ENCODE assay signal across 1 cellular context in the genomic region with DNA sequence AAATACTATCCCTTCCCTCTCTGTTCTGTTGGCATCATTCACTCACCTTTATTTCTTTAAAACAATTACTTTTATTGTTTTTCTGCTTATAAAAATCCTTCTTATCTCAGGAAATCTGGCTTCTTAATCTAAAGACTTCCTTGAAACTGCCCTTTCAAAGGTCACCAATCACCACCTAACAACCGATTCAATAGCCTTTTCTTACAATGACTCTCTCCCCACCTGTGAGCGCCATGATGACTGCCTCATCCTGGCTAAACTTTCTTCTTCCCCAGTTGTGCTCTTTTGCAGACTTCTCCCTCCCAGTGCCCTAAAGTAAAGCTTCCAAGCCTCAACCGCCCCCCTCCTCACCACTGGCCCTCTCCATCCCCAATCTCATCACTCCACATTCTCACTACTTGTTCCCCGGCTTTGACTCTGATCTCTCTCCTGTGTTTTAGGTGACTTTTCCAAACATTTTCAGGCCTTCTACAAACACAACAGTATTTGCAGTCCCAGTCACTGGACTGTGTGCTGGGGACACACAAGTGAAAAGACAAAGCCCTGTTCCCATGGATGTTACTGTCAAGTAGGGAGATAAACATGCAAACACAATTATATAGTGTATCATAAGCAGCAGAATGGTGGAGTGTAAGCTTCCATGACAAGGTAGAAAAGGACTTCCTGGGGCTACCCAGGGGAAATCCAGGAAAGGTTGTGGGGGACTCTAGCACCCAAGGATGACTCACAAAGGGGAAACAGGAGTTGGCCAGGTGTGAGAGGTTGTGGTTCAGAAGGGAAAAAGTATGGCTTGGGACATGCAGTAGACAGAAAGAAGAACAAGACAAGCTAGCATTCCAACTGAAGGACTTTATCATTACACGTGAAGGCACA.
TF ChIP-seq lines count a peak whose summit lies in the region.

No MANE protein-coding gene starts in this region.

TF ChIP-seq in H1, 55 proteins besides CTCF, POLR2A, EP300 and RAD21:
- TF ChIP-seq YY1 (IDR thresholded peaks at IDR 0.05; ENCODE audit: low read depth, low read length), result 0 out of 2 replicates have a peak, but pooled peaks have one; percentile 53
- TF ChIP-seq, protein P1, sequence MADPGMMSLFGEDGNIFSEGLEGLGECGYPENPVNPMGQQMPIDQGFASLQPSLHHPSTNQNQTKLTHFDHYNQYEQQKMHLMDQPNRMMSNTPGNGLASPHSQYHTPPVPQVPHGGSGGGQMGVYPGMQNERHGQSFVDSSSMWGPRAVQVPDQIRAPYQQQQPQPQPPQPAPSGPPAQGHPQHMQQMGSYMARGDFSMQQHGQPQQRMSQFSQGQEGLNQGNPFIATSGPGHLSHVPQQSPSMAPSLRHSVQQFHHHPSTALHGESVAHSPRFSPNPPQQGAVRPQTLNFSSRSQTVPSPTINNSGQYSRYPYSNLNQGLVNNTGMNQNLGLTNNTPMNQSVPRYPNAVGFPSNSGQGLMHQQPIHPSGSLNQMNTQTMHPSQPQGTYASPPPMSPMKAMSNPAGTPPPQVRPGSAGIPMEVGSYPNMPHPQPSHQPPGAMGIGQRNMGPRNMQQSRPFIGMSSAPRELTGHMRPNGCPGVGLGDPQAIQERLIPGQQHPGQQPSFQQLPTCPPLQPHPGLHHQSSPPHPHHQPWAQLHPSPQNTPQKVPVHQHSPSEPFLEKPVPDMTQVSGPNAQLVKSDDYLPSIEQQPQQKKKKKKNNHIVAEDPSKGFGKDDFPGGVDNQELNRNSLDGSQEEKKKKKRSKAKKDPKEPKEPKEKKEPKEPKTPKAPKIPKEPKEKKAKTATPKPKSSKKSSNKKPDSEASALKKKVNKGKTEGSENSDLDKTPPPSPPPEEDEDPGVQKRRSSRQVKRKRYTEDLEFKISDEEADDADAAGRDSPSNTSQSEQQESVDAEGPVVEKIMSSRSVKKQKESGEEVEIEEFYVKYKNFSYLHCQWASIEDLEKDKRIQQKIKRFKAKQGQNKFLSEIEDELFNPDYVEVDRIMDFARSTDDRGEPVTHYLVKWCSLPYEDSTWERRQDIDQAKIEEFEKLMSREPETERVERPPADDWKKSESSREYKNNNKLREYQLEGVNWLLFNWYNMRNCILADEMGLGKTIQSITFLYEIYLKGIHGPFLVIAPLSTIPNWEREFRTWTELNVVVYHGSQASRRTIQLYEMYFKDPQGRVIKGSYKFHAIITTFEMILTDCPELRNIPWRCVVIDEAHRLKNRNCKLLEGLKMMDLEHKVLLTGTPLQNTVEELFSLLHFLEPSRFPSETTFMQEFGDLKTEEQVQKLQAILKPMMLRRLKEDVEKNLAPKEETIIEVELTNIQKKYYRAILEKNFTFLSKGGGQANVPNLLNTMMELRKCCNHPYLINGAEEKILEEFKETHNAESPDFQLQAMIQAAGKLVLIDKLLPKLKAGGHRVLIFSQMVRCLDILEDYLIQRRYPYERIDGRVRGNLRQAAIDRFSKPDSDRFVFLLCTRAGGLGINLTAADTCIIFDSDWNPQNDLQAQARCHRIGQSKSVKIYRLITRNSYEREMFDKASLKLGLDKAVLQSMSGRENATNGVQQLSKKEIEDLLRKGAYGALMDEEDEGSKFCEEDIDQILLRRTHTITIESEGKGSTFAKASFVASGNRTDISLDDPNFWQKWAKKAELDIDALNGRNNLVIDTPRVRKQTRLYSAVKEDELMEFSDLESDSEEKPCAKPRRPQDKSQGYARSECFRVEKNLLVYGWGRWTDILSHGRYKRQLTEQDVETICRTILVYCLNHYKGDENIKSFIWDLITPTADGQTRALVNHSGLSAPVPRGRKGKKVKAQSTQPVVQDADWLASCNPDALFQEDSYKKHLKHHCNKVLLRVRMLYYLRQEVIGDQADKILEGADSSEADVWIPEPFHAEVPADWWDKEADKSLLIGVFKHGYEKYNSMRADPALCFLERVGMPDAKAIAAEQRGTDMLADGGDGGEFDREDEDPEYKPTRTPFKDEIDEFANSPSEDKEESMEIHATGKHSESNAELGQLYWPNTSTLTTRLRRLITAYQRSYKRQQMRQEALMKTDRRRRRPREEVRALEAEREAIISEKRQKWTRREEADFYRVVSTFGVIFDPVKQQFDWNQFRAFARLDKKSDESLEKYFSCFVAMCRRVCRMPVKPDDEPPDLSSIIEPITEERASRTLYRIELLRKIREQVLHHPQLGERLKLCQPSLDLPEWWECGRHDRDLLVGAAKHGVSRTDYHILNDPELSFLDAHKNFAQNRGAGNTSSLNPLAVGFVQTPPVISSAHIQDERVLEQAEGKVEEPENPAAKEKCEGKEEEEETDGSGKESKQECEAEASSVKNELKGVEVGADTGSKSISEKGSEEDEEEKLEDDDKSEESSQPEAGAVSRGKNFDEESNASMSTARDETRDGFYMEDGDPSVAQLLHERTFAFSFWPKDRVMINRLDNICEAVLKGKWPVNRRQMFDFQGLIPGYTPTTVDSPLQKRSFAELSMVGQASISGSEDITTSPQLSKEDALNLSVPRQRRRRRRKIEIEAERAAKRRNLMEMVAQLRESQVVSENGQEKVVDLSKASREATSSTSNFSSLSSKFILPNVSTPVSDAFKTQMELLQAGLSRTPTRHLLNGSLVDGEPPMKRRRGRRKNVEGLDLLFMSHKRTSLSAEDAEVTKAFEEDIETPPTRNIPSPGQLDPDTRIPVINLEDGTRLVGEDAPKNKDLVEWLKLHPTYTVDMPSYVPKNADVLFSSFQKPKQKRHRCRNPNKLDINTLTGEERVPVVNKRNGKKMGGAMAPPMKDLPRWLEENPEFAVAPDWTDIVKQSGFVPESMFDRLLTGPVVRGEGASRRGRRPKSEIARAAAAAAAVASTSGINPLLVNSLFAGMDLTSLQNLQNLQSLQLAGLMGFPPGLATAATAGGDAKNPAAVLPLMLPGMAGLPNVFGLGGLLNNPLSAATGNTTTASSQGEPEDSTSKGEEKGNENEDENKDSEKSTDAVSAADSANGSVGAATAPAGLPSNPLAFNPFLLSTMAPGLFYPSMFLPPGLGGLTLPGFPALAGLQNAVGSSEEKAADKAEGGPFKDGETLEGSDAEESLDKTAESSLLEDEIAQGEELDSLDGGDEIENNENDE (IDR thresholded peaks at IDR 0.05; ENCODE audit: insufficient replicate concordance, low read length), result peak; percentile 67
- no peak for TF ChIP-seq EZH2 (IDR thresholded peaks at IDR 0.05; ENCODE audit: low read depth, low read length, severe bottlenecking)
- no peak for TF ChIP-seq PHF8 (conservative IDR thresholded peaks at IDR 0.05; ENCODE audit: low read depth, low read length)
